Comparison of ENCODE assay signal across 8 cellular contexts in genomic region chr4:155954118-155954503, GRCh38. TPM values are rescaled to one million over a fixed set of nuclear protein-coding genes. Genes with fewer than 3 reads are reported as not detected.
DNase-seq lines count a peak whose midpoint lies in the region; ATAC-seq lines count a peak whose summit lies in the region.

No MANE protein-coding gene starts in this region.

- peak overlapping the region; percentile 97 for H3K27ac Mint-ChIP-seq in activated T-helper 2 cell treated with anti-CD3 and anti-CD28 coated beads, Interferon-gamma antibody, Interleukin-2, Interleukin-4, amounts not matched to agents 10 μg/mL and 5 μg/mL and 100 μg/mL, durations not matched to agents 14 hours and 24 hours and 36 hours
- peak overlapping the region; percentile 98 for H3K27ac Mint-ChIP-seq in stimulated activated naive B cell treated with anti-CD40 and anti-IgM and Interleukin-4, amounts not matched to agents 10 μg/mL and 1 μg/mL and 100 μg/mL, for 72 hours

- H3K4me1 ChIP-seq in HUES48 (ENCODE audit: control insufficient read depth, insufficient read depth, low read length), result no peaks in the 10 kb centered on the region
- H3K4me1 ChIP-seq in iPS-15b (ENCODE audit: control insufficient read depth, insufficient read depth, low read length), result no peaks in the 10 kb centered on the region

- H3K27me3 ChIP-seq in HUES48 (ENCODE audit: control insufficient read depth, insufficient read depth, low read length), result no peaks in the 10 kb centered on the region
- no peaks in the 10 kb centered on the region for H3K27me3 ChIP-seq in iPS-15b (ENCODE audit: control insufficient read depth, insufficient read depth, low read length)

- intact Hi-C loops in activated T-helper 2 cell treated with anti-CD3 and anti-CD28 coated beads, Interferon-gamma antibody, Interleukin-2, Interleukin-4, amounts not matched to agents 10 μg/mL and 5 μg/mL and 100 μg/mL, durations not matched to agents 14 hours and 24 hours and 36 hours (cut with micrococcal nuclease), result loop anchor here (10.0 kb wide), 1 partner anchor 449 kb away; no protein-coding TSS in a partner anchor

- DNase-seq in activated T-helper 2 cell treated with anti-CD3 and anti-CD28 coated beads, Interferon-gamma antibody, Interleukin-2, Interleukin-4, amounts not matched to agents 10 μg/mL and 5 μg/mL and 100 μg/mL, durations not matched to agents 14 hours and 24 hours and 36 hours (ENCODE audit: low spot score), result no peak
- DNase-seq in stimulated activated naive B cell treated with anti-CD40 and anti-IgM and Interleukin-4, amounts not matched to agents 10 μg/mL and 1 μg/mL and 100 μg/mL, for 72 hours, result no peak
- DNase-seq in RPMI8226 (no peak), dedifferentiated amniotic fluid mesenchymal stem cell (ENCODE audit: extremely low spot score) (no peak), NCI-H2081 (lab: John Stamatoyannopoulos, UW) (no peak)

- H3K36me3 ChIP-seq in HUES48 (ENCODE audit: control insufficient read depth, insufficient read depth, low read length) (no peaks in the 10 kb centered on the region), iPS-15b (ENCODE audit: control insufficient read depth, insufficient read depth, low read length) (no peaks in the 10 kb centered on the region)

- H3K4me1 Mint-ChIP-seq in activated T-helper 2 cell treated with anti-CD3 and anti-CD28 coated beads, Interferon-gamma antibody, Interleukin-2, Interleukin-4, amounts not matched to agents 10 μg/mL and 5 μg/mL and 100 μg/mL, durations not matched to agents 14 hours and 24 hours and 36 hours (ENCODE audit: low read depth), result peaks cover 2% of the 10 kb centered on the region
- peaks cover 2 to 8% of the 10 kb centered on the region in 2 donors for H3K4me1 Mint-ChIP-seq in stimulated activated naive B cell treated with anti-CD40 and anti-IgM and Interleukin-4, amounts not matched to agents 10 μg/mL and 1 μg/mL and 100 μg/mL, for 72 hours

- no peaks in the 10 kb centered on the region for H3K9me3 ChIP-seq in HUES48 (ENCODE audit: control insufficient read depth, insufficient read depth, low read length)
- H3K9me3 ChIP-seq in iPS-15b (ENCODE audit: control insufficient read depth, insufficient read depth, low read length), result no peaks in the 10 kb centered on the region

- H3K27me3 Mint-ChIP-seq in activated T-helper 2 cell treated with anti-CD3 and anti-CD28 coated beads, Interferon-gamma antibody, Interleukin-2, Interleukin-4, amounts not matched to agents 10 μg/mL and 5 μg/mL and 100 μg/mL, durations not matched to agents 14 hours and 24 hours and 36 hours (ENCODE audit: low read depth), result peaks cover 4% of the 10 kb centered on the region
- H3K27me3 Mint-ChIP-seq in stimulated activated naive B cell treated with anti-CD40 and anti-IgM and Interleukin-4, amounts not matched to agents 10 μg/mL and 1 μg/mL and 100 μg/mL, for 72 hours, result peaks cover 4 to 10% of the 10 kb centered on the region in 2 donors

- H3K9me3 Mint-ChIP-seq in activated T-helper 2 cell treated with anti-CD3 and anti-CD28 coated beads, Interferon-gamma antibody, Interleukin-2, Interleukin-4, amounts not matched to agents 10 μg/mL and 5 μg/mL and 100 μg/mL, durations not matched to agents 14 hours and 24 hours and 36 hours, result no peaks in the 10 kb centered on the region
- no peaks in the 10 kb centered on the region for H3K9me3 Mint-ChIP-seq in stimulated activated naive B cell treated with anti-CD40 and anti-IgM and Interleukin-4, amounts not matched to agents 10 μg/mL and 1 μg/mL and 100 μg/mL, for 72 hours

- peak overlapping the region; percentile 70 for H3K4me3 Mint-ChIP-seq in activated T-helper 2 cell treated with anti-CD3 and anti-CD28 coated beads, Interferon-gamma antibody, Interleukin-2, Interleukin-4, amounts not matched to agents 10 μg/mL and 5 μg/mL and 100 μg/mL, durations not matched to agents 14 hours and 24 hours and 36 hours (ENCODE audit: low read depth)
- peak overlapping the region; percentile 96 to 98 for H3K4me3 Mint-ChIP-seq in stimulated activated naive B cell treated with anti-CD40 and anti-IgM and Interleukin-4, amounts not matched to agents 10 μg/mL and 1 μg/mL and 100 μg/mL, for 72 hours

- no peak overlapping the region for H3K27ac ChIP-seq in HUES48 (ENCODE audit: low read depth, low read length)

- H3K9ac ChIP-seq in HUES48 (ENCODE audit: low read depth, low read length) (peak overlapping the region; percentile 91; the same call in 1 of the 2 replicates), iPS-15b (ENCODE audit: low read depth, low read length) (peak overlapping the region; percentile 94)

- no peaks in the 10 kb centered on the region for H3K36me3 Mint-ChIP-seq in activated T-helper 2 cell treated with anti-CD3 and anti-CD28 coated beads, Interferon-gamma antibody, Interleukin-2, Interleukin-4, amounts not matched to agents 10 μg/mL and 5 μg/mL and 100 μg/mL, durations not matched to agents 14 hours and 24 hours and 36 hours (ENCODE audit: low read depth)
- peaks cover 0 to 2% of the 10 kb centered on the region in 2 donors for H3K36me3 Mint-ChIP-seq in stimulated activated naive B cell treated with anti-CD40 and anti-IgM and Interleukin-4, amounts not matched to agents 10 μg/mL and 1 μg/mL and 100 μg/mL, for 72 hours

- ATAC-seq in stimulated activated naive B cell treated with anti-CD40 and anti-IgM and Interleukin-4, amounts not matched to agents 10 μg/mL and 1 μg/mL and 100 μg/mL, for 72 hours (replicated peaks), result no peak
- ATAC-seq in GM21447 (IDR thresholded peaks at IDR 0.05; ENCODE audit: unreplicated experiment), result no peak

- H3K4me3 ChIP-seq in HUES48 (ENCODE audit: low read depth, low read length) (peak overlapping the region; percentile 89), iPS-15b (ENCODE audit: low read depth, low read length) (peak overlapping the region; percentile 88)

RNA-seq across cellular contexts. Expression of gene CTSO, which starts 0.4 kb away (rescaled TPM):
- total RNA-seq in activated T-helper 2 cell treated with anti-CD3 and anti-CD28 coated beads, Interferon-gamma antibody, Interleukin-2, Interleukin-4, amounts not matched to agents 10 μg/mL and 5 μg/mL and 100 μg/mL, durations not matched to agents 14 hours and 24 hours and 36 hours, result 0.87 and 0.94 TPM in 2 replicates

RNA-seq across cellular contexts. Expression of gene TDO2, which starts 50.6 kb away (rescaled TPM):
- not detected in 2 replicates for total RNA-seq in activated T-helper 2 cell treated with anti-CD3 and anti-CD28 coated beads, Interferon-gamma antibody, Interleukin-2, Interleukin-4, amounts not matched to agents 10 μg/mL and 5 μg/mL and 100 μg/mL, durations not matched to agents 14 hours and 24 hours and 36 hours
